Comparison of ENCODE assay signal across 9 cellular contexts in genomic region chr11:69670158-69670845, GRCh38. TPM values are rescaled to one million over a fixed set of nuclear protein-coding genes. Genes with fewer than 3 reads are reported as not detected.
A peak's percentile ranks its signal among the peaks of the same experiment; 100 is the strongest.
DNase-seq lines count a peak whose midpoint lies in the region; ATAC-seq lines count a peak whose summit lies in the region.
"Had no signal": no experiment of that assay in that cellular context is flagged by ENCODE, and none has a peak within 500 bp of the region (broad histone marks: within the 10 kb centered on the region; RNA-seq: fewer than 3 reads in every experiment).

No MANE protein-coding gene starts in this region.

- ATAC-seq in left ventricle myocardium superior (peak; percentile 76), HG03565 (IDR thresholded peaks at IDR 0.05; ENCODE audit: unreplicated experiment) (no peak), GM21390 (IDR thresholded peaks at IDR 0.05; ENCODE audit: unreplicated experiment) (no peak)

- intact Hi-C loops in left ventricle myocardium superior (cut with micrococcal nuclease): no loop called here

- DNase-seq in GM04504 (ENCODE audit: low read depth) (peak; percentile 71), NCI-H128 (lab: John Stamatoyannopoulos, UW; ENCODE audit: unreplicated experiment) (peak; percentile 32), SW480 (ENCODE audit: low spot score) (peak; percentile 82), amniotic epithelial cell (ENCODE audit: low read depth) (peak; percentile 74), left ventricle myocardium superior (peak; percentile 89), retina (peak; percentile 93)

RNA-seq across cellular contexts. Expression of gene LTO1, which starts 4.9 kb away (rescaled TPM):
- 10.9 TPM for total RNA-seq in left ventricle myocardium superior

RNA-seq across cellular contexts. Expression of gene CCND1, which starts 29.3 kb away (rescaled TPM):
- total RNA-seq in left ventricle myocardium superior: 162 TPM

RNA-seq across cellular contexts. Expression of gene FGF19, which starts 33.5 kb away (rescaled TPM):
- total RNA-seq in left ventricle myocardium superior: not detected
- total RNA-seq: mononuclear cell had no signal

Comparison
In these comparisons a context has a peak if more than half of its experiments do, and no peak if none do; other contexts are left out.
1. DNase-seq: peak in every context shown above with its lines; median percentile 93 in retina; 89 in left ventricle myocardium superior; 82 in SW480; 74 in amniotic epithelial cell; 71 in GM04504; 32 in NCI-H128.